In the genomic region with DNA sequence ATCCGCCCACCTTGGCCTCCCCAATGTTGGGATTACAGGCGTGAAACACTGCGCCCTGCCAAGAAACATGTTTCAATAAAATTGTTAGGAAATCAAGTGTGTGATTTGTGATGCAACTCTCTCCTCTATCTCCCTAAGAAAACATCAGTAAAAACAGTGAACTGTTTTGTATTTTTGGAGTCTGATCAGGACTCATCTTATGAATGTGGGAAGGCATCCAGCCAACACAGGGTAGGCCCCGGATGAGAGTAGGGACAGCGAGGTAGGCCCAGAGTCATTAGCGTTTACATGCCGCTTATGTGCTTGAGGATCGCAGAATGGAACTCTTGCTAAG, we compare ENCODE assay signal across 8 cellular contexts. TPM values are rescaled to one million over a fixed set of nuclear protein-coding genes. Genes with fewer than 3 reads are reported as not detected.
DNase-seq lines count a peak whose midpoint lies in the region; ATAC-seq and TF ChIP-seq lines count a peak whose summit lies in the region.

No MANE protein-coding gene starts in this region.

- DNase-seq in GM12865 (ENCODE audit: low read depth) (no peak), T-helper 17 cell (no peak), foreskin fibroblast (no peak), sigmoid colon (peak; percentile 67), GM20000 (ENCODE audit: low spot score) (no peak), nucleus accumbens (lab: John Stamatoyannopoulos, UW) (no peak)
- DNase-seq in activated effector memory CD4-positive, alpha-beta T cell treated with Interleukin-2 at 50 U/mL for 16 hours: no peak

- peaks cover 0 to 17% (median 10%) of the 10 kb centered on the region in 4 donors for H3K4me1 ChIP-seq in sigmoid colon

- H3K36me3 Mint-ChIP-seq in T-helper 17 cell (ENCODE audit: low read depth): peaks cover 8% of the 10 kb centered on the region

- peak overlapping the region; percentile 97 to 99 (median 99) for H3K27ac ChIP-seq in sigmoid colon

- peaks cover 0 to 13% (median 0%) of the 10 kb centered on the region in 4 donors for H3K36me3 ChIP-seq in sigmoid colon

- H3K27ac Mint-ChIP-seq in T-helper 17 cell: peak overlapping the region; percentile 99

- 69 to 76% methylated on average over 8 of the region's 8 CpGs for WGBS in sigmoid colon, 2 donors

- no peak for TF ChIP-seq EP300 in sigmoid colon (IDR thresholded peaks at IDR 0.05)

- intact Hi-C loops in sigmoid colon (cut with DNase I): loop anchor here (2.0 to 5.0 kb wide), 2 partner anchors 132 to 289 kb away; a partner anchor contains a TSS

- no peaks in the 10 kb centered on the region for H3K27me3 Mint-ChIP-seq in T-helper 17 cell

- ATAC-seq in T-helper 17 cell (no peak), GM19397 (IDR thresholded peaks at IDR 0.05; ENCODE audit: unreplicated experiment) (no peak)

- H3K4me1 Mint-ChIP-seq in T-helper 17 cell: peaks cover 32% of the 10 kb centered on the region

- peak overlapping the region; percentile 98 for H3K4me3 Mint-ChIP-seq in T-helper 17 cell

- H3K9me3 ChIP-seq in T-helper 17 cell (ENCODE audit: control insufficient read depth, low read length, poor library complexity, severe bottlenecking) (no peaks in the 10 kb centered on the region), sigmoid colon (no peaks in the 10 kb centered on the region)

- H3K4me3 ChIP-seq in GM12865 (ENCODE audit: low read depth, low read length) (peak overlapping the region; percentile 87), foreskin fibroblast (ENCODE audit: low read depth in 1 of 2, low read length in 2 of 2) (peak overlapping the region; percentile 85 to 98), sigmoid colon (peak overlapping the region; percentile 76 to 89 (median 84))

- no peak for TF ChIP-seq POLR2A in sigmoid colon (IDR thresholded peaks at IDR 0.05)

- no peaks in the 10 kb centered on the region for H3K27me3 ChIP-seq in sigmoid colon

- TF ChIP-seq CTCF in GM12865 (IDR thresholded peaks at IDR 0.05; ENCODE audit: insufficient read depth, low read depth, low read length, missing control alignments) (no peak), foreskin fibroblast (IDR thresholded peaks at IDR 0.05; ENCODE audit: low read depth, low read length) (no peak), sigmoid colon (IDR thresholded peaks at IDR 0.05) (no peak), GM20000 (IDR thresholded peaks at IDR 0.05; ENCODE audit: extremely low read depth, missing control alignments) (no peak)

RNA-seq across cellular contexts. Expression of a gene that starts 0.9 kb away (rescaled TPM):
- total RNA-seq in T-helper 17 cell: 10 to 100 TPM; 30.6 to 42.2 TPM
- total RNA-seq in sigmoid colon: 1 to 10 TPM; 1.6 to 4.6 (median 3.8) TPM
- 10 to 100 TPM; 20.4 to 48.2 (median 48.1) TPM for polyA plus RNA-seq in sigmoid colon

RNA-seq across cellular contexts. Expression of a gene that starts 8.3 kb away (rescaled TPM):
- 100 to 1,000 TPM; 109 to 114 TPM for total RNA-seq in T-helper 17 cell
- 10 to 100 TPM; 44.4 to 54.9 (median 48.0) TPM for total RNA-seq in sigmoid colon
- 10 to 100 TPM; 22.2 to 50.2 (median 28.4) TPM for polyA plus RNA-seq in sigmoid colon

RNA-seq across cellular contexts. Expression of a gene that starts 29.4 kb away (rescaled TPM):
- 10 to 100 TPM; 50.3 to 58.5 TPM for total RNA-seq in T-helper 17 cell
- 1 to 10 TPM; 2.3 to 8.6 (median 6.1) TPM for total RNA-seq in sigmoid colon
- 1 to 10 TPM; 1.2 to 7.7 (median 1.4) TPM for polyA plus RNA-seq in sigmoid colon

RNA-seq across cellular contexts. Expression of a gene that starts 41.2 kb away (rescaled TPM):
- 10 to 100 TPM; 43.9 to 58.0 TPM for total RNA-seq in T-helper 17 cell
- total RNA-seq in sigmoid colon: 10 to 100 TPM; 21.7 to 28.2 (median 24.8) TPM
- polyA plus RNA-seq in sigmoid colon: 10 to 100 TPM in 2 of 3 donors, 1 to 10 TPM in 1; 5.8 to 16.9 (median 11.4) TPM

RNA-seq across cellular contexts. Expression of a gene that starts 47.8 kb away (rescaled TPM):
- total RNA-seq in T-helper 17 cell (10 to 100 TPM; 44.8 to 48.2 TPM), sigmoid colon (10 to 100 TPM; 40.4 to 57.3 (median 50.8) TPM)
- polyA plus RNA-seq in sigmoid colon: 10 to 100 TPM; 62.5 to 79.3 (median 65.3) TPM

Comparison
In these comparisons a context has a peak if more than half of its experiments do, and no peak if none do; other contexts are left out.
1. RNA of a gene that starts 0.9 kb away (total RNA-seq): 30.6 to 42.2 TPM in T-helper 17 cell; 1.6 to 4.6 TPM in sigmoid colon; every median in the first group is over 4 times any median in the second.
2. RNA of a gene that starts 29.4 kb away (total RNA-seq): 50.3 to 58.5 TPM in T-helper 17 cell; 2.3 to 8.6 TPM in sigmoid colon; every median in the first group is over 4 times any median in the second.
3. Peak in every context shown above with its lines, with median percentiles within 50 percentile points of each other: H3K4me3 ChIP-seq.